9 cellular contexts compared by ENCODE assay signal in genomic region chr17:81422776-81423697, GRCh38. TPM values are rescaled to one million over a fixed set of nuclear protein-coding genes. Genes with fewer than 3 reads are reported as not detected.
DNase-seq lines count a peak whose midpoint lies in the region; ATAC-seq and TF ChIP-seq lines count a peak whose summit lies in the region.
"Had no signal": no experiment of that assay in that cellular context is flagged by ENCODE, and none has a peak within 500 bp of the region (broad histone marks: within the 10 kb centered on the region; RNA-seq: fewer than 3 reads in every experiment).

No MANE protein-coding gene starts in this region.

- peak overlapping the region; percentile 13 to 100 for H3K27ac ChIP-seq in SK-N-SH (ENCODE audit: low read depth in 2 of 2, low read length in 1 of 2)

- H3K27me3 ChIP-seq in SK-N-SH (ENCODE audit: insufficient read depth): no peaks in the 10 kb centered on the region

- peak; percentile 28 to 81; a peak in 2 of 4 replicates for TF ChIP-seq EP300 in SK-N-SH (IDR thresholded peaks at IDR 0.05; ENCODE audit: borderline replicate concordance in 1 of 2, low read depth in 1 of 2, low read length in 1 of 2)

- H4K20me1 ChIP-seq in SK-N-SH (ENCODE audit: insufficient read depth): no peaks in the 10 kb centered on the region; the same call in 1 of the 2 replicates

- TF ChIP-seq CTCF in SK-N-SH (IDR thresholded peaks at IDR 0.05) (no peak), foreskin fibroblast (IDR thresholded peaks at IDR 0.05; ENCODE audit: low read depth, low read length) (no peak)

- peaks cover 58 to 69% of the 10 kb centered on the region in 2 experiments; a peak in 3 of 4 replicates for H3K4me1 ChIP-seq in SK-N-SH (ENCODE audit: control insufficient read depth in 1 of 2, insufficient read depth in 2 of 2, low read depth in 1 of 2, low read length in 1 of 2)

- no peaks in the 10 kb centered on the region for H3K36me3 ChIP-seq in SK-N-SH (replicated peaks in 1 of 2; ENCODE audit: control insufficient read depth in 1 of 2, insufficient read depth in 2 of 2, low read length in 1 of 2)

- DNase-seq in COLO829 (ENCODE audit: low spot score): peak; percentile 68
- peak; percentile 86 for DNase-seq in SK-N-SH
- DNase-seq in foreskin fibroblast: peak; percentile 86 to 94
- DNase-seq in posterior vena cava (ENCODE audit: low spot score): peak; percentile 96
- no peak for DNase-seq in GF-D8 (lab: John Stamatoyannopoulos, UW)
- DNase-seq in DMS53 (lab: John Stamatoyannopoulos, UW): no peak
- no peak for DNase-seq in activated CD8-positive, alpha-beta memory T cell treated with anti-CD3 and anti-CD28 coated beads, Interleukin-2, amount 10 ng/mL, durations not matched to agents 7 days and 5 days
- no peak for DNase-seq in NCI-H2227 (lab: John Stamatoyannopoulos, UW; ENCODE audit: unreplicated experiment)

- no peaks in the 10 kb centered on the region for H3K36me3 Mint-ChIP-seq in activated CD8-positive, alpha-beta memory T cell treated with anti-CD3 and anti-CD28 coated beads, Interleukin-2, amount 10 ng/mL, durations not matched to agents 7 days and 5 days

- peaks cover 11% of the 10 kb centered on the region for H3K27me3 Mint-ChIP-seq in activated CD8-positive, alpha-beta memory T cell treated with anti-CD3 and anti-CD28 coated beads, Interleukin-2, amount 10 ng/mL, durations not matched to agents 7 days and 5 days
- H3K27me3 Mint-ChIP-seq: central memory CD8-positive, alpha-beta T cell had no signal

- POLR2A ChIA-PET in SK-N-SH (lab: Yijun Ruan, JAX): no interaction called here

- intact Hi-C loops in posterior vena cava (cut with DNase I): no loop called here

- no peaks in the 10 kb centered on the region for H3K9me3 ChIP-seq in SK-N-SH

- H3K4me3 Mint-ChIP-seq in activated CD8-positive, alpha-beta memory T cell treated with anti-CD3 and anti-CD28 coated beads, Interleukin-2, amount 10 ng/mL, durations not matched to agents 7 days and 5 days: no peak overlapping the region
- H3K4me3 Mint-ChIP-seq: central memory CD8-positive, alpha-beta T cell had no signal

- CTCF ChIA-PET in SK-N-SH (lab: Yijun Ruan, JAX): interaction anchor here (0.6 to 3.3 kb wide), 9 partner anchors 18 to 1198 kb away, joined by 3 to 15 read pairs (median 3); no protein-coding TSS in a partner anchor
- CTCF ChIA-PET in activated CD8-positive, alpha-beta memory T cell treated with anti-CD3 and anti-CD28 coated beads, Interleukin-2, amount 10 ng/mL, durations not matched to agents 7 days and 5 days (lab: Charles Lee): no interaction called here

- peak overlapping the region; percentile 77 for H3K4me2 ChIP-seq in SK-N-SH

- TF ChIP-seq RAD21 in SK-N-SH (IDR thresholded peaks at IDR 0.05; ENCODE audit: low read length): no peak

- H3K9me2 ChIP-seq in SK-N-SH: no peaks in the 10 kb centered on the region

- H2AFZ ChIP-seq in SK-N-SH (ENCODE audit: low read depth): no peak overlapping the region

- peaks cover 8% of the 10 kb centered on the region; the same call in 1 of the 2 replicates for H3K79me2 ChIP-seq in SK-N-SH (ENCODE audit: insufficient read depth)

- H3K9me3 Mint-ChIP-seq in activated CD8-positive, alpha-beta memory T cell treated with anti-CD3 and anti-CD28 coated beads, Interleukin-2, amount 10 ng/mL, durations not matched to agents 7 days and 5 days (ENCODE audit: low read depth): no peaks in the 10 kb centered on the region
- H3K9me3 Mint-ChIP-seq: central memory CD8-positive, alpha-beta T cell had no signal

- no peak for ATAC-seq in activated CD8-positive, alpha-beta memory T cell treated with anti-CD3 and anti-CD28 coated beads, Interleukin-2, amount 10 ng/mL, durations not matched to agents 7 days and 5 days

- H3K4me3 ChIP-seq in SK-N-SH (ENCODE audit: low read depth in 2 of 2, low read length in 1 of 2): peak overlapping the region; percentile 1 to 54; a peak in 3 of 4 replicates
- H3K4me3 ChIP-seq in foreskin fibroblast (ENCODE audit: low read depth in 1 of 2, low read length in 2 of 2): peak overlapping the region in 1 of 2 donors; percentile 9

- no peak overlapping the region for H3K27ac Mint-ChIP-seq in activated CD8-positive, alpha-beta memory T cell treated with anti-CD3 and anti-CD28 coated beads, Interleukin-2, amount 10 ng/mL, durations not matched to agents 7 days and 5 days

- peak overlapping the region; percentile 91 for H3K9ac ChIP-seq in SK-N-SH

- 3% methylated on average over 24 of the region's 34 CpGs for WGBS in SK-N-SH (ENCODE audit: low lambda C conversion rate)

- peaks cover 35% of the 10 kb centered on the region for H3F3A ChIP-seq in SK-N-SH (replicated peaks; ENCODE audit: insufficient read depth)

- H3K4me1 Mint-ChIP-seq in activated CD8-positive, alpha-beta memory T cell treated with anti-CD3 and anti-CD28 coated beads, Interleukin-2, amount 10 ng/mL, durations not matched to agents 7 days and 5 days: peaks cover 2% of the 10 kb centered on the region
- H3K4me1 Mint-ChIP-seq: central memory CD8-positive, alpha-beta T cell had no signal

TF ChIP-seq in SK-N-SH, 30 proteins besides CTCF, POLR2A, EP300 and RAD21:
- no peak; the same call in 1 of the 2 replicates for TF ChIP-seq JUND (IDR thresholded peaks at IDR 0.05)
- 0 out of 2 replicates have a peak, but pooled peaks have one; percentile 1 for TF ChIP-seq SMC3 (IDR thresholded peaks at IDR 0.05; ENCODE audit: low read depth, low read length)
- TF ChIP-seq RCOR1 (IDR thresholded peaks at IDR 0.05; ENCODE audit: low read length): no peak
- peak; percentile 95; the same call in 1 of the 2 replicates for TF ChIP-seq FOSL2 (IDR thresholded peaks at IDR 0.05; ENCODE audit: borderline replicate concordance, low read depth)
- peak; percentile 69 for TF ChIP-seq TCF12 (IDR thresholded peaks at IDR 0.05)
- peak; percentile 60 for TF ChIP-seq REST (IDR thresholded peaks at IDR 0.05; ENCODE audit: low read depth, low read length)
- TF ChIP-seq TAF1 (IDR thresholded peaks at IDR 0.05; ENCODE audit: borderline replicate concordance, low read depth, low read length): peak; percentile 48; the same call in 1 of the 2 replicates
- TF ChIP-seq GABPA (IDR thresholded peaks at IDR 0.05; ENCODE audit: low read depth): no peak; the same call in 1 of the 2 replicates
- TF ChIP-seq POLR2AphosphoS5 (IDR thresholded peaks at IDR 0.05; ENCODE audit: low read depth, low read length): peak; percentile 45
- peak; percentile 64; the same call in 1 of the 2 replicates for TF ChIP-seq PBX3 (IDR thresholded peaks at IDR 0.05)
- peak; percentile 92 for TF ChIP-seq NFIC (IDR thresholded peaks at IDR 0.05; ENCODE audit: borderline replicate concordance)
- peak; percentile 62; the same call in 1 of the 2 replicates for TF ChIP-seq SIN3A (IDR thresholded peaks at IDR 0.05; ENCODE audit: borderline replicate concordance, low read depth, low read length)
- peak; percentile 84 for TF ChIP-seq MAX (IDR thresholded peaks at IDR 0.05; ENCODE audit: low read depth)
- no peak for TF ChIP-seq MXI1 (IDR thresholded peaks at IDR 0.05; ENCODE audit: low read depth, low read length)
- TF ChIP-seq TEAD4 (IDR thresholded peaks at IDR 0.05; ENCODE audit: borderline replicate concordance, insufficient read depth): peak; percentile 77

RNA-seq across cellular contexts. Expression of gene BAHCC1, which starts 27.8 kb away (rescaled TPM):
- 3.6 and 6.4 TPM in 2 replicates for polyA plus RNA-seq in SK-N-SH (2012; rRNA removed)
- polyA plus RNA-seq in SK-N-SH (2012; cell fraction: cytosol; rRNA removed): 1.4 and 4.3 TPM in 2 replicates
- polyA plus RNA-seq in SK-N-SH (2012; cell fraction: nucleus; rRNA removed): 27.3 and 28.3 TPM in 2 replicates
- total RNA-seq in posterior vena cava: 10 to 100 TPM; 17.3 to 19.1 TPM
- under 1 TPM; 0.23 to 0.64 TPM for total RNA-seq in activated CD8-positive, alpha-beta memory T cell treated with anti-CD3 and anti-CD28 coated beads, Interleukin-2, amount 10 ng/mL, durations not matched to agents 7 days and 5 days

Comparison
In these comparisons a context has a peak if more than half of its experiments do, and no peak if none do; other contexts are left out.
1. DNase-seq: peak in COLO829 (single experiment), SK-N-SH (single experiment), foreskin fibroblast (2 of 2) and posterior vena cava (single experiment); none in GF-D8 (single experiment), DMS53 (single experiment), activated CD8-positive, alpha-beta memory T cell treated with anti-CD3 and anti-CD28 coated beads, Interleukin-2, amount 10 ng/mL, durations not matched to agents 7 days and 5 days (single experiment) and NCI-H2227 (single experiment).
2. RNA of gene BAHCC1, which starts 27.8 kb away (total RNA-seq): 17.3 to 19.1 TPM in posterior vena cava; 0.23 to 0.64 TPM in activated CD8-positive, alpha-beta memory T cell treated with anti-CD3 and anti-CD28 coated beads, Interleukin-2, amount 10 ng/mL, durations not matched to agents 7 days and 5 days; every median in the first group is over 10 times any median in the second.